30 cellular contexts compared by ENCODE assay signal in genomic region chr16:65947951-65948350, GRCh38.
"Had no signal": no experiment of that assay in that cellular context is flagged by ENCODE, and none has a peak within 500 bp of the region (broad histone marks: within the 10 kb centered on the region; RNA-seq: fewer than 3 reads in every experiment).

No MANE protein-coding gene starts in this region.

- H3K9ac ChIP-seq: neural progenitor cell, parathyroid adenoma had no signal

- H3K36me3 ChIP-seq: left lung, lower lobe of right lung, neural progenitor cell, neutrophil, right atrium auricular region, right lobe of liver, stomach, thyroid gland, transverse colon, upper lobe of right lung had no signal

- H3K27ac ChIP-seq: left lung, lower lobe of right lung, neural progenitor cell, neutrophil, parathyroid adenoma, psoas muscle, right atrium auricular region, right lobe of liver, skin epidermis, stomach, testis, thyroid gland, transverse colon, upper lobe of right lung had no signal

- H3K4me1 ChIP-seq: left lung, lower lobe of right lung, neural progenitor cell, parathyroid adenoma, psoas muscle, right atrium auricular region, stomach, testis, thyroid gland, transverse colon, upper lobe of right lung had no signal

- H3K79me2 ChIP-seq: parathyroid adenoma had no signal

- H2AFZ ChIP-seq: neural progenitor cell, parathyroid adenoma had no signal

- H3K4me2 ChIP-seq: neural progenitor cell had no signal

- H3K9me3 ChIP-seq: left lung, lower lobe of right lung, neutrophil, psoas muscle, right atrium auricular region, right lobe of liver, stomach, testis, thyroid gland, transverse colon, upper lobe of right lung had no signal

- H3K27me3 ChIP-seq: left lung, neural progenitor cell, neutrophil, right atrium auricular region, right lobe of liver, stomach, testis, thyroid gland, transverse colon, upper lobe of right lung had no signal

- ATAC-seq: left colon; left lung; lower lobe of right lung; natural killer cell; psoas muscle; right lobe of liver; stimulated activated naive B cell treated with anti-CD40 and anti-IgM and Interleukin-4, amounts not matched to agents 10 μg/mL and 1 μg/mL and 100 μg/mL, for 72 hours; stimulated activated naive CD8-positive, alpha-beta T cell treated with anti-CD3 and anti-CD28 coated beads, Interleukin-15, Interleukin-2, amounts not matched to agents 100 U/mL and 50 U/mL, for 24 hours; upper lobe of right lung had no signal

- DNase-seq: hypothalamus; immature natural killer cell; kidney; left colon; left lung; lower lobe of right lung; mammary epithelial cell; mesenchymal stem cell; naive B cell; natural killer cell; nephron progenitor cell; occipital lobe; psoas muscle; right lobe of liver; stimulated activated CD4-positive, alpha-beta T cell treated with anti-CD3 and anti-CD28 coated beads, Interleukin-12 subunit alpha, Interleukin-12 subunit beta, amount 100 ng/mL, for 4 hours; stimulated activated CD4-positive, alpha-beta T cell treated with anti-CD3 and anti-CD28 coated beads, Interleukin-15, amount 100 ng/mL, for 24 hours; stimulated activated CD4-positive, alpha-beta T cell treated with anti-CD3 and anti-CD28 coated beads, Interleukin-2, amount 100 ng/mL, for 24 hours; stimulated activated CD4-positive, alpha-beta T cell treated with anti-CD3 and anti-CD28 coated beads, Interleukin-4, amount 100 ng/mL, for 1 hour; stimulated activated naive B cell treated with anti-CD40 and anti-IgM and Interleukin-4, amounts not matched to agents 10 μg/mL and 1 μg/mL and 100 μg/mL, for 72 hours; stimulated activated naive CD8-positive, alpha-beta T cell treated with anti-CD3 and anti-CD28 coated beads, Interleukin-15, Interleukin-2, amounts not matched to agents 100 U/mL and 50 U/mL, for 24 hours; stomach; testis; thyroid gland; transverse colon; upper lobe of right lung had no signal

- H3K4me3 ChIP-seq: left lung, lower lobe of right lung, neural progenitor cell, psoas muscle, right atrium auricular region, right lobe of liver, skin epidermis, stomach, testis, thyroid gland, transverse colon, upper lobe of right lung had no signal
